Comparison of ENCODE assay signal across 11 cellular contexts in genomic region chr10:78551184-78552005, GRCh38.
DNase-seq lines count a peak whose midpoint lies in the region; ATAC-seq and TF ChIP-seq lines count a peak whose summit lies in the region.
"Had no signal": no experiment of that assay in that cellular context is flagged by ENCODE, and none has a peak within 500 bp of the region (broad histone marks: within the 10 kb centered on the region; RNA-seq: fewer than 3 reads in every experiment).

No MANE protein-coding gene starts in this region.

- H3K36me3 ChIP-seq in SJCRH30, result no peaks in the 10 kb centered on the region

- no peak overlapping the region for H3K4me3 Mint-ChIP-seq in mesothelial cell of epicardium
- H3K4me3 Mint-ChIP-seq: T-helper 1 cell treated with Interleukin-12 subunit alpha and Interleukin-12 subunit beta and Interleukin-4 antibody, amounts not matched to agents 30 μg/mL and 1 μg/mL, for 36 hours had no signal

- H3K27ac ChIP-seq in SJCRH30, result no peak overlapping the region
- H3K27ac ChIP-seq: HL-60 had no signal

- peak overlapping the region; percentile 81 for H3K27ac Mint-ChIP-seq in mesothelial cell of epicardium
- H3K27ac Mint-ChIP-seq: T-helper 1 cell treated with Interleukin-12 subunit alpha and Interleukin-12 subunit beta and Interleukin-4 antibody, amounts not matched to agents 30 μg/mL and 1 μg/mL, for 36 hours had no signal

- TF ChIP-seq CTCF in mesothelial cell of epicardium (IDR thresholded peaks at IDR 0.05; ENCODE audit: unreplicated experiment), result no peak

- H3K4me1 ChIP-seq in SJCRH30, result no peaks in the 10 kb centered on the region

- peak; percentile 80 for DNase-seq in COLO668 (lab: John Stamatoyannopoulos, UW; ENCODE audit: unreplicated experiment)
- DNase-seq in astrocyte of the hippocampus (ENCODE audit: low read depth, low spot score), result peak; percentile 45
- DNase-seq in mesothelial cell of epicardium (ENCODE audit: low spot score in 2 of 2, unreplicated experiment in 2 of 2), result no peak
- no peak for DNase-seq in stimulated activated CD4-positive, alpha-beta T cell treated with anti-CD3 and anti-CD28 coated beads, Interleukin-4, amount 100 ng/mL, for 4 hours
- no peak for DNase-seq in SJCRH30
- DNase-seq: glutamatergic neuron had no signal

- H3K9me3 ChIP-seq in SJCRH30 (replicated peaks), result no peaks in the 10 kb centered on the region

- H3K4me3 ChIP-seq in SJCRH30, result no peak overlapping the region

- H3K4me1 Mint-ChIP-seq in mesothelial cell of epicardium, result peaks cover 36% of the 10 kb centered on the region

- H3K9me3 Mint-ChIP-seq in mesothelial cell of epicardium, result no peaks in the 10 kb centered on the region
- H3K9me3 Mint-ChIP-seq: T-helper 1 cell treated with Interleukin-12 subunit alpha and Interleukin-12 subunit beta and Interleukin-4 antibody, amounts not matched to agents 30 μg/mL and 1 μg/mL, for 36 hours had no signal

- ATAC-seq in HG03571 (IDR thresholded peaks at IDR 0.05; ENCODE audit: unreplicated experiment), result no peak
- no peak for ATAC-seq in HG03139 (IDR thresholded peaks at IDR 0.05; ENCODE audit: unreplicated experiment)

- no peaks in the 10 kb centered on the region for H3K36me3 Mint-ChIP-seq in mesothelial cell of epicardium

- no peaks in the 10 kb centered on the region for H3K27me3 ChIP-seq in SJCRH30

- TF ChIP-seq RAD21 in Ishikawa (IDR thresholded peaks at IDR 0.05; ENCODE audit: low read depth), result no peak

- no peaks in the 10 kb centered on the region for H3K27me3 Mint-ChIP-seq in mesothelial cell of epicardium (ENCODE audit: low read depth)

- TF ChIP-seq EP300 in Ishikawa (IDR thresholded peaks at IDR 0.05; ENCODE audit: borderline replicate concordance), result peak; percentile 54; the same call in 1 of the 2 replicates

TF ChIP-seq in Ishikawa, 13 proteins besides CTCF, POLR2A, EP300 and RAD21:
- TF ChIP-seq FOXM1 (IDR thresholded peaks at IDR 0.05; ENCODE audit: borderline replicate concordance, low read depth) (no peak), TAF1 (IDR thresholded peaks at IDR 0.05; ENCODE audit: low read depth) (0 out of 2 replicates have a peak, but pooled peaks have one; percentile 11), TCF12 (IDR thresholded peaks at IDR 0.05; ENCODE audit: low read depth) (peak; percentile 60), NFIC (IDR thresholded peaks at IDR 0.05) (peak; percentile 36; the same call in 1 of the 2 replicates)

Comparison
In these comparisons a context has a peak if more than half of its experiments do, and no peak if none do; other contexts are left out.
1. DNase-seq: peak in COLO668 (single experiment) and astrocyte of the hippocampus (single experiment); none in mesothelial cell of epicardium (0 of 2), stimulated activated CD4-positive, alpha-beta T cell treated with anti-CD3 and anti-CD28 coated beads, Interleukin-4, amount 100 ng/mL, for 4 hours (0 of 2) and SJCRH30 (0 of 2).